8 cellular contexts compared by ENCODE assay signal in genomic region chr13:79481685-79482052, GRCh38. TPM values are rescaled to one million over a fixed set of nuclear protein-coding genes. Genes with fewer than 3 reads are reported as not detected.
DNase-seq lines count a peak whose midpoint lies in the region; ATAC-seq and TF ChIP-seq lines count a peak whose summit lies in the region.

No MANE protein-coding gene starts in this region.

- H3K27ac ChIP-seq in Peyer's patch (peak overlapping the region in 3 of 4 donors; percentile 78 to 92 (median 89)), iPS-18a (ENCODE audit: low read length) (no peak overlapping the region)

- H3K9me3 ChIP-seq in Peyer's patch, result no peaks in the 10 kb centered on the region
- no peaks in the 10 kb centered on the region for H3K9me3 ChIP-seq in iPS-18a (ENCODE audit: control insufficient read depth, low read depth, low read length)

- no peak for TF ChIP-seq CTCF in Peyer's patch (IDR thresholded peaks at IDR 0.05)

- no peaks in the 10 kb centered on the region for H3K27me3 Mint-ChIP-seq in activated naive CD4-positive, alpha-beta T cell treated with anti-CD3 and anti-CD28 coated beads, Interleukin-2, amount 50 U/mL, for 24 hours

- DNase-seq in Peyer's patch (peak in 2 of 3 donors; percentile 16 to 57), NCI-H1930 (lab: John Stamatoyannopoulos, UW) (no peak), foreskin melanocyte (no peak)
- DNase-seq in stimulated activated CD4-positive, alpha-beta T cell treated with anti-CD3 and anti-CD28 coated beads, Interleukin-1b, Interleukin-23, amount 100 ng/mL, for 48 hours, result peak; percentile 85

- peaks cover 56% of the 10 kb centered on the region for H3K4me1 Mint-ChIP-seq in activated naive CD4-positive, alpha-beta T cell treated with anti-CD3 and anti-CD28 coated beads, Interleukin-2, amount 50 U/mL, for 24 hours

- H3K36me3 ChIP-seq in Peyer's patch (no peaks in the 10 kb centered on the region), iPS-18a (ENCODE audit: control insufficient read depth, low read depth, low read length) (no peaks in the 10 kb centered on the region)

- H3K9me3 Mint-ChIP-seq in activated naive CD4-positive, alpha-beta T cell treated with anti-CD3 and anti-CD28 coated beads, Interleukin-2, amount 50 U/mL, for 24 hours, result no peaks in the 10 kb centered on the region

- ATAC-seq in GM18499 (IDR thresholded peaks at IDR 0.05; ENCODE audit: insufficient read depth, unreplicated experiment) (peak; percentile 11), HG02759 (IDR thresholded peaks at IDR 0.05; ENCODE audit: unreplicated experiment) (peak; percentile 26)

- H3K4me3 ChIP-seq in Peyer's patch (peak overlapping the region; percentile 53 to 76 (median 68)), iPS-18a (ENCODE audit: low read length) (peak overlapping the region; percentile 88)

- peak overlapping the region; percentile 98 for H3K27ac Mint-ChIP-seq in activated naive CD4-positive, alpha-beta T cell treated with anti-CD3 and anti-CD28 coated beads, Interleukin-2, amount 50 U/mL, for 24 hours

- peak overlapping the region; percentile 78 for H3K9ac ChIP-seq in iPS-18a (ENCODE audit: low read length)

- no peak for TF ChIP-seq POLR2A in Peyer's patch (IDR thresholded peaks at IDR 0.05)

- H3K4me1 ChIP-seq in Peyer's patch (peaks cover 0 to 30% (median 2%) of the 10 kb centered on the region in 4 donors), iPS-18a (ENCODE audit: control insufficient read depth, low read depth, low read length) (peaks cover 8% of the 10 kb centered on the region)

- H3K27me3 ChIP-seq in Peyer's patch (no peaks in the 10 kb centered on the region), iPS-18a (ENCODE audit: control insufficient read depth, insufficient read depth, low read length) (peaks cover 7% of the 10 kb centered on the region)

- peak overlapping the region; percentile 92 for H3K4me3 Mint-ChIP-seq in activated naive CD4-positive, alpha-beta T cell treated with anti-CD3 and anti-CD28 coated beads, Interleukin-2, amount 50 U/mL, for 24 hours

- peaks cover 15% of the 10 kb centered on the region for H3K36me3 Mint-ChIP-seq in activated naive CD4-positive, alpha-beta T cell treated with anti-CD3 and anti-CD28 coated beads, Interleukin-2, amount 50 U/mL, for 24 hours

RNA-seq across cellular contexts. Expression of gene NDFIP2, which starts 0.7 kb away (rescaled TPM):
- 100 to 1,000 TPM in 1 of 4 donors, 10 to 100 TPM in 3; 28.1 to 102 (median 59.6) TPM for total RNA-seq in Peyer's patch

Comparison
In these comparisons a context has a peak if more than half of its experiments do, and no peak if none do; other contexts are left out.
1. DNase-seq: peak in Peyer's patch (2 of 3) and stimulated activated CD4-positive, alpha-beta T cell treated with anti-CD3 and anti-CD28 coated beads, Interleukin-1b, Interleukin-23, amount 100 ng/mL, for 48 hours (single experiment); none in NCI-H1930 (0 of 2) and foreskin melanocyte (single experiment).